ENCODE assay signal across 11 cellular contexts in the genomic region with DNA sequence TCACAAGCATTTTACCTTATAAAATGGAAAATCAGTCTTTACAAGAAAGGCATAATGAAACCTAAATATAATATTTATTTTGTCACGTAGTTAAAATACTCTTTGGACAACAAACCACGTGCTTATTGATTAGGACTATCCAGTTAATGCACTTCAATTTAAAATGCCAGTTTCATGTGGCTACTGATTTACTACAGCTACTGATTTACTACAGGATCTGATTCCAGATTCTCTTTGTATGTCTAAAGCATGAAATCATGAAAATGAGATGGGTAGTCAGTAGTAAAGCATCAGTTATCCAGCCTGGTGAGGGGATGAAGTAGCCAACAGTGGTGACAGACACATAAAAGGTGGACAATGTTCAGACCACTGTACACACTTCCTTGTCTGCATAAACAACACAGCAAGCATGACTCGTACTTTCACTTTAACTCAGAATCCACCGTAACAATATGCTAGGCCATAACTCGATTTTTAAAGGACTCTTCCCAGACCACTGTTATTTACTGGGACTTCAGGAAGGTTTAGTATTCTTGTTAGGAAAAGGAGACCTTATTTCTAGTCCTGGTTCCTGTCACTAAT. TPM values are rescaled to one million over a fixed set of nuclear protein-coding genes. Genes with fewer than 3 reads are reported as not detected.
DNase-seq lines count a peak whose midpoint lies in the region; ATAC-seq, FAIRE-seq and TF ChIP-seq lines count a peak whose summit lies in the region.
"Had no signal": no experiment of that assay in that cellular context is flagged by ENCODE, and none has a peak within 500 bp of the region (broad histone marks: within the 10 kb centered on the region; RNA-seq: fewer than 3 reads in every experiment).

No MANE protein-coding gene starts in this region.

- intact Hi-C loops in K562 (cut with micrococcal nuclease): no loop called here
- intact Hi-C loops in Right ventricle myocardium inferior (cut with DNase I): no loop called here

- TF ChIP-seq EP300 in K562 (IDR thresholded peaks at IDR 0.05; ENCODE audit: low read length): no peak

- H3K9ac ChIP-seq in K562 (ENCODE audit: insufficient read depth in 1 of 2, low read depth in 2 of 2, low read length in 2 of 2) (no peak overlapping the region), rectal smooth muscle tissue (ENCODE audit: low read length) (no peak overlapping the region)

- no peaks in the 10 kb centered on the region for H3K79me2 ChIP-seq in K562 (ENCODE audit: control insufficient read depth, insufficient read depth, low read length)

- H3K36me3 ChIP-seq in K562 (ENCODE audit: control insufficient read depth, insufficient read depth, low read length) (peaks cover 10% of the 10 kb centered on the region; the same call in 2 of the 3 replicates), rectal smooth muscle tissue (ENCODE audit: control insufficient read depth, insufficient read depth, low read length) (peaks cover 17% of the 10 kb centered on the region)

- peak; percentile 58 for ATAC-seq in GM18909 (IDR thresholded peaks at IDR 0.05; ENCODE audit: poor library complexity, unreplicated experiment)
- ATAC-seq in HG03175 (IDR thresholded peaks at IDR 0.05; ENCODE audit: unreplicated experiment): peak; percentile 62
- peak; percentile 38; the same call in 1 of the 3 replicates for ATAC-seq in K562
- ATAC-seq in Right ventricle myocardium inferior: no peak

- no peak for TF ChIP-seq POLR2A in K562 (conservative IDR thresholded peaks at IDR 0.05)

- H3K27ac ChIP-seq in K562 (ENCODE audit: extremely low read depth, low read depth, low read length) (peak overlapping the region; percentile 13; the same call in 1 of the 3 replicates), rectal smooth muscle tissue (ENCODE audit: low read depth, low read length) (peak overlapping the region; percentile 53)
- H3K27ac ChIP-seq: thyroid gland had no signal

- peaks cover 0 to 4% of the 10 kb centered on the region in 2 experiments; a peak in 2 of 5 replicates for H3K4me1 ChIP-seq in K562 (replicated peaks in 1 of 2; ENCODE audit: control insufficient read depth in 2 of 2, insufficient read depth in 2 of 2, low read length in 2 of 2)
- H3K4me1 ChIP-seq in rectal smooth muscle tissue (ENCODE audit: control insufficient read depth, insufficient read depth, low read length): no peaks in the 10 kb centered on the region

- no peak for TF ChIP-seq CTCF in K562 (IDR thresholded peaks at IDR 0.05 in 2 of 3, conservative IDR thresholded peaks at IDR 0.05 in 1 of 3; ENCODE audit: insufficient read depth in 2 of 3, low read depth in 1 of 3, low read length in 3 of 3)

- CTCF ChIA-PET in K562 (lab: Yijun Ruan, JAX; ENCODE audit: low intra/inter-chr PET ratio): no interaction called here

- no peak overlapping the region for H3K4me3 ChIP-seq in K562
- H3K4me3 ChIP-seq in rectal smooth muscle tissue (ENCODE audit: low read length): peak overlapping the region; percentile 27
- H3K4me3 ChIP-seq: thyroid gland had no signal

- H3K27me3 ChIP-seq in K562 (ENCODE audit: control insufficient read depth in 2 of 2, insufficient read depth in 2 of 2, low read length in 2 of 2): no peaks in the 10 kb centered on the region
- no peaks in the 10 kb centered on the region for H3K27me3 ChIP-seq in rectal smooth muscle tissue (ENCODE audit: control insufficient read depth, insufficient read depth, low read length)
- H3K27me3 ChIP-seq: thyroid gland had no signal

- 30% methylated on average over 5 of the region's 5 CpGs for WGBS in K562 (ENCODE audit: insufficient coverage, low coverage, missing lambda C conversion rate)

- peak overlapping the region; percentile 59; the same call in 1 of the 2 replicates for H2AFZ ChIP-seq in K562 (ENCODE audit: low read depth, low read length)

- H3K4me2 ChIP-seq in K562 (ENCODE audit: insufficient read depth, low read length): peak overlapping the region; percentile 27; the same call in 1 of the 2 replicates

- BruUV-seq in K562 (replicated peaks; lab: Mats Ljungman, UMichigan): no TSS peak

- TF ChIP-seq RAD21 in K562 (CRISPR knock-in tag; conservative IDR thresholded peaks at IDR 0.05 in 1 of 2, IDR thresholded peaks at IDR 0.05 in 1 of 2): no peak

- peak; percentile 19 for FAIRE-seq in K562 (lab: Jason Lieb, UNC)

- H3K9me1 ChIP-seq in K562 (ENCODE audit: control insufficient read depth, insufficient read depth, low read length): no peaks in the 10 kb centered on the region

- POLR2A ChIA-PET in K562 (lab: Yijun Ruan, JAX): interaction anchor here (0.6 to 1.3 kb wide), 2 partner anchors 11 to 16 kb away, joined by 3 to 5 read pairs; no protein-coding TSS in a partner anchor

- H3K9me3 ChIP-seq in K562 (replicated peaks; ENCODE audit: control insufficient read depth, insufficient read depth, low read depth, low read length): no peaks in the 10 kb centered on the region
- H3K9me3 ChIP-seq: thyroid gland had no signal

- no peaks in the 10 kb centered on the region for H4K20me1 ChIP-seq in K562 (replicated peaks; ENCODE audit: control insufficient read depth, insufficient read depth, low read length)

- DNase-seq in K562 (ENCODE audit: extremely low read depth in 1 of 4, low spot score in 3 of 4): no peak
- DNase-seq in NCI-H1436 (lab: John Stamatoyannopoulos, UW): no peak
- no peak for DNase-seq in Right ventricle myocardium inferior (ENCODE audit: missing footprints)
- no peak for DNase-seq in hepatic stellate cell (ENCODE audit: low spot score)
- DNase-seq: activated gamma-delta T cell treated with Interleukin-2 at 50 U/mL for 16 hours, NCI-H510A, nephron progenitor cell, thyroid gland had no signal

- in situ Hi-C loops in K562 (cut with MboI): no loop called here

TF ChIP-seq in K562, 482 proteins besides CTCF, POLR2A, EP300 and RAD21:
- TF ChIP-seq ZNF79 (CRISPR knock-in tag; IDR thresholded peaks at IDR 0.05; ENCODE audit: low read depth) (no peak), NKRF (IDR thresholded peaks at IDR 0.05; ENCODE audit: borderline replicate concordance) (no peak)

RNA-seq across cellular contexts. Expression of gene ACAA2, which starts 24.9 kb away (rescaled TPM):
- 2.3 and 7.6 TPM in 2 replicates for total RNA-seq in K562 (2011; cell fraction: chromatin; rRNA removed; ENCODE audit: low replicate concordance)
- total RNA-seq in K562 (2011; cell fraction: nucleolus; rRNA removed): 2.2 and 4.6 TPM in 2 replicates
- 5.1 and 8.6 TPM in 2 replicates for total RNA-seq in K562 (2011; cell fraction: nucleoplasm; rRNA removed)
- total RNA-seq in K562 (2014; rRNA removed): 15.6 and 17.6 TPM in 2 replicates
- total RNA-seq in K562 (2014; rRNA removed; fragmentation: Illumina TruSeq; extraction: Trizol): 26.6 and 28.4 TPM in 2 replicates
- total RNA-seq in K562 (2015; rRNA removed; fragmentation: Illumina TruSeq; extraction: Trizol): 21.4 and 22.3 TPM in 2 replicates
- 21.5 and 22.4 TPM in 2 replicates for total RNA-seq in K562 (2021)
- 13.2 and 13.3 TPM in 2 replicates for polyA plus RNA-seq in K562 (2011; rRNA removed)
- polyA plus RNA-seq in K562 (2011; cell fraction: cytosol; rRNA removed): 4.1 and 11.4 TPM in 2 replicates
- 4.7 and 7.5 TPM in 2 replicates for polyA plus RNA-seq in K562 (2011; cell fraction: nucleus; rRNA removed)
- 27.9 and 45.3 TPM in 2 replicates for polyA plus RNA-seq in K562 (2012)
- polyA plus RNA-seq in K562 (2014; fragmentation: Illumina TruSeq; extraction: Trizol): 17.6 and 23.3 TPM in 2 replicates
- polyA plus RNA-seq in K562 (2014; fragmentation: Nextera tagmentation; extraction: Ambion mirVana): 10 to 100 TPM; 21.7 to 31.5 TPM
- 13.2 and 15.0 TPM in 2 replicates for polyA plus RNA-seq in K562 (2014; rRNA removed)
- polyA minus RNA-seq in K562 (2011; rRNA and poly(A)+ RNA removed): 15.6 and 18.9 TPM in 2 replicates
- polyA minus RNA-seq in K562 (2011; cell fraction: cytosol; rRNA and poly(A)+ RNA removed): 4.8 and 5.5 TPM in 2 replicates
- polyA minus RNA-seq in K562 (2011; cell fraction: nucleus; rRNA and poly(A)+ RNA removed): 1.5 and 3.8 TPM in 2 replicates
- 441 TPM for total RNA-seq in Right ventricle myocardium inferior

Comparison
In these comparisons a context has a peak if more than half of its experiments do, and no peak if none do; other contexts are left out.
1. RNA of gene ACAA2, which starts 24.9 kb away (total RNA-seq): 441 TPM in Right ventricle myocardium inferior (single experiment); 2.2 to 28.4 TPM in K562; every median in the first group is over 10 times any median in the second.